In genomic region chr19:58183822-58184215, GRCh38 we compare ENCODE assay signal across 8 cellular contexts. TPM values are rescaled to one million over a fixed set of nuclear protein-coding genes. Genes with fewer than 3 reads are reported as not detected.
DNase-seq lines count a peak whose midpoint lies in the region; ATAC-seq and TF ChIP-seq lines count a peak whose summit lies in the region.

No MANE protein-coding gene starts in this region.

- peak overlapping the region; percentile 75 for H3K27ac ChIP-seq in Panc1 (ENCODE audit: low read length)
- peak overlapping the region; percentile 99 to 100 for H3K27ac ChIP-seq in esophagus (ENCODE audit: low read depth in 2 of 2, low read length in 1 of 2)
- peak overlapping the region; percentile 98 for H3K27ac ChIP-seq in psoas muscle

- in situ Hi-C loops in Panc1 (cut with HindIII; ENCODE audit: low pct_unique_long_range_greater_than_20kb, low sequenced_read_pairs): no loop called here

- TF ChIP-seq CTCF in Panc1 (IDR thresholded peaks at IDR 0.05) (no peak), psoas muscle (IDR thresholded peaks at IDR 0.05) (no peak)

- H3K4me3 ChIP-seq in Panc1 (ENCODE audit: low read depth in 2 of 2, low read length in 2 of 2): peak overlapping the region; percentile 55 to 61
- H3K4me3 ChIP-seq in esophagus (ENCODE audit: low read depth in 1 of 2, low read length in 2 of 2): peak overlapping the region; percentile 75 to 93
- H3K4me3 ChIP-seq in psoas muscle: peak overlapping the region; percentile 98

- no peaks in the 10 kb centered on the region for H3K27me3 ChIP-seq in Panc1 (ENCODE audit: control insufficient read depth, insufficient read depth, low read length)
- H3K27me3 ChIP-seq in esophagus (ENCODE audit: control insufficient read depth in 1 of 2, insufficient read depth in 2 of 2, low read length in 2 of 2): no peaks in the 10 kb centered on the region
- H3K27me3 ChIP-seq in psoas muscle (ENCODE audit: insufficient read depth in 3 of 3, low read length in 2 of 3): no peaks in the 10 kb centered on the region

- POLR2A ChIA-PET in Panc1 (lab: Charles Lee): no interaction called here

- no peaks in the 10 kb centered on the region for H3K4me1 ChIP-seq in Panc1 (ENCODE audit: control insufficient read depth, insufficient read depth, low read length)
- H3K4me1 ChIP-seq in esophagus (ENCODE audit: control insufficient read depth in 2 of 2, insufficient read depth in 2 of 2, low read length in 1 of 2): peaks cover 0 to 5% of the 10 kb centered on the region in 2 donors
- H3K4me1 ChIP-seq in psoas muscle: peaks cover 3% of the 10 kb centered on the region

- intact Hi-C loops in Panc1 (cut with micrococcal nuclease; ENCODE audit: unreplicated experiment) (no loop called here), psoas muscle (cut with DNase I) (no loop called here)

- WGBS in esophagus, 2 donors: 20 to 21% methylated on average over 13 of the region's 13 CpGs
- WGBS in psoas muscle, 3 donors: 19 to 23% (median 21%) methylated on average over 13 of the region's 13 CpGs

- ATAC-seq in GM18870 (IDR thresholded peaks at IDR 0.05; ENCODE audit: unreplicated experiment): peak; percentile 12
- ATAC-seq in Panc1: no peak; the same call in 1 of the 2 replicates
- no peak for ATAC-seq in psoas muscle
- ATAC-seq in HG03469 (IDR thresholded peaks at IDR 0.05; ENCODE audit: unreplicated experiment): no peak

- H3K9me3 ChIP-seq in Panc1 (ENCODE audit: control insufficient read depth, insufficient read depth, low read depth, low read length): peaks cover 56% of the 10 kb centered on the region
- peaks cover 20 to 54% of the 10 kb centered on the region in 2 donors for H3K9me3 ChIP-seq in esophagus (ENCODE audit: control insufficient read depth in 2 of 2, insufficient read depth in 1 of 2, low read depth in 1 of 2, low read length in 1 of 2)
- H3K9me3 ChIP-seq in psoas muscle: peaks cover 89% of the 10 kb centered on the region

- DNase-seq in Panc1 (ENCODE audit: low read depth, low spot score): no peak
- DNase-seq in psoas muscle: no peak
- no peak for DNase-seq in NCI-H345 treated with DMSO at 0.1 percent for 48 hours (lab: John Stamatoyannopoulos, UW; ENCODE audit: unreplicated experiment)
- DNase-seq in mucosa of gallbladder (ENCODE audit: low spot score): no peak
- no peak for DNase-seq in A172 (ENCODE audit: low spot score)

- CTCF ChIA-PET in Panc1 (lab: Charles Lee): no interaction called here

- BruUV-seq in Panc1 (replicated peaks; lab: Mats Ljungman, UMichigan): TSS peak; percentile 82

- H3K36me3 ChIP-seq in Panc1 (ENCODE audit: control insufficient read depth, insufficient read depth, low read length) (no peaks in the 10 kb centered on the region), esophagus (ENCODE audit: control insufficient read depth in 2 of 2, insufficient read depth in 2 of 2, low read length in 1 of 2) (peaks cover 6 to 15% of the 10 kb centered on the region in 2 donors), psoas muscle (ENCODE audit: insufficient read depth in 1 of 2, low read depth in 1 of 2) (peaks cover 21 to 38% of the 10 kb centered on the region in 2 donors)

RNA-seq across cellular contexts. Expression of gene ZNF274, which starts 1.0 kb away (rescaled TPM):
- 13.7 TPM for total RNA-seq in Panc1 (2021; ENCODE audit: unreplicated experiment)
- 5.8 TPM for polyA plus RNA-seq in Panc1 (2012; ENCODE audit: insufficient read length)
- polyA plus RNA-seq in esophagus: 10 to 100 TPM; 15.4 to 16.7 TPM
- total RNA-seq in psoas muscle: 10 to 100 TPM; 11.2 to 15.0 (median 14.8) TPM
- 10 to 100 TPM; 11.3 to 20.5 (median 13.9) TPM for polyA plus RNA-seq in psoas muscle
- 33.8 TPM for total RNA-seq in mucosa of gallbladder
- total RNA-seq in A172 (2014; rRNA removed; shearing (Covaris generic)): 23.5 and 26.9 TPM in 2 replicates

RNA-seq across cellular contexts. Expression of gene ZNF329, which starts 33.2 kb away (rescaled TPM):
- total RNA-seq in Panc1 (2021; ENCODE audit: unreplicated experiment) (12.2 TPM), psoas muscle (1 to 10 TPM; 1.4 to 5.7 (median 1.9) TPM), mucosa of gallbladder (16.9 TPM)
- 6.7 TPM for polyA plus RNA-seq in Panc1 (2012; ENCODE audit: insufficient read length)
- polyA plus RNA-seq in esophagus (1 to 10 TPM; 2.0 to 2.3 TPM), psoas muscle (1 to 10 TPM in 2 of 3 donors, under 1 TPM in 1; 0.79 to 3.5 (median 1.9) TPM)
- total RNA-seq in A172 (2014; rRNA removed; shearing (Covaris generic)): 16.0 and 16.6 TPM in 2 replicates

RNA-seq across cellular contexts. Expression of gene ZNF544, which starts 44.9 kb away (rescaled TPM):
- total RNA-seq in Panc1 (2021; ENCODE audit: unreplicated experiment): 48.5 TPM
- 37.7 TPM for polyA plus RNA-seq in Panc1 (2012; ENCODE audit: insufficient read length)
- 10 to 100 TPM; 14.7 to 17.9 TPM for polyA plus RNA-seq in esophagus
- total RNA-seq in psoas muscle: 10 to 100 TPM in 1 of 4 donors, 1 to 10 TPM in 3; 2.4 to 15.3 (median 5.1) TPM
- 1 to 10 TPM; 3.8 to 8.1 (median 7.8) TPM for polyA plus RNA-seq in psoas muscle
- total RNA-seq in mucosa of gallbladder: 30.4 TPM
- total RNA-seq in A172 (2014; rRNA removed; shearing (Covaris generic)): not detected in 2 replicates
